8 cellular contexts compared by ENCODE assay signal in the genomic region with DNA sequence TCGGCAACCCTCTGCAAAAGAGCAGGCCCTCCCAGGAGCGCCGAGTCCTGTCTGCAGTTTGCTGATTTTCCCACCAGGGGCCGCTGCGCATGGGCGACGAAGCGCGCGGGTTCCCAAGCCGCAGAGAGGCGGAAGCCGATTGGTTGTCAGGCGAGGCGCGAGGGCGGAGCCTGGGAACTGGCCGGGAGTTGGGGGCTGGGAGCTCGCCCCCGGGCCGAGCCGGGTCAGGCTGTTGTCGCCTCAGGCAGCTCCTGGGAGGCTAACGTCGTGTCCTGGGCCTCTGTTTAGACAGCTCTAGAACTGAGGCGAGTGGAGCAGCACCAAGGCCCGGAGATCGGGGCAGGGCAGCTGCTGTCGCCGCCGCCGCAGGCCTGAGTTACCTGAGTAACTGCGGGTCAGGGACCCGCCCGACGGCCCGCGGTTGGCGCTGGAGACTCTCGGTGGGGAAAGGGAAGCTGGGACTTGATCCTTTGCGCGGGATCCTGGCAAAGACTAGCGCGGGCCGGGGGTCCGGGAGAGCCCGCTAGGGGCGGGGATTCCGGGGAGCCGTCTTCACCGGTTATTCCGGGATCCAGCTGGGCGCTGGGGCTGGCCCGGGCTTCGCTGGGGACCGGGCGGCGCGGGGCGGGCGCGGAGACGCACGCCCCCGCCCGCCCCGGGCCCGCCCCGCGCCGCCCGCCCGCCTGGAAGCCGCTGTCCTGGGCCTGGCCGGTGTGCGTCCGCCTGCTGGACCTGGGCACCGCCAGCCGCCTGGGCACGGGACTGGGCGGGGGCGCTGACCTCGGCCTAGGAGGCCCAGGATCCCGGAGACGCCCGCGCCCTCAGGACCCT. TPM values are rescaled to one million over a fixed set of nuclear protein-coding genes. Genes with fewer than 3 reads are reported as not detected.
DNase-seq lines count a peak whose midpoint lies in the region; TF ChIP-seq lines count a peak whose summit lies in the region.

A gene (plus strand): TSS at position 688 of the 831 bp plus-strand sequence. CDS start 607 bp downstream, outside the sequence.

- peak within 1 kb of the TSS; percentile 79 for H3K9ac ChIP-seq in MM.1S (ENCODE audit: low read length)

- DNase-seq in GM03348 (ENCODE audit: low spot score) (peak; percentile 98), HCEC 1CT (peak; percentile 89), MM.1S (peak; percentile 96), SJCRH30 (peak; percentile 94 to 96), foreskin melanocyte (peak; percentile 89), substantia nigra (lab: John Stamatoyannopoulos, UW) (peak; percentile 58 to 96 (median 89))
- DNase-seq in activated naive CD4-positive, alpha-beta T cell (lab: John Stamatoyannopoulos, UW) = peak; percentile 97 to 98 (median 98)

- H3K79me2 ChIP-seq in MM.1S (ENCODE audit: low read length) = peaks cover 47% of the 10 kb centered on the region

- no peaks in the 10 kb centered on the region for H3K36me3 ChIP-seq in MM.1S (replicated peaks; ENCODE audit: insufficient read depth, low read length)
- no peaks in the 10 kb centered on the region for H3K36me3 ChIP-seq in SJCRH30
- no peaks in the 10 kb centered on the region for H3K36me3 ChIP-seq in neutrophil

- H3F3A ChIP-seq in MM.1S (ENCODE audit: insufficient read depth, low read length) = peaks cover 60% of the 10 kb centered on the region

- TF ChIP-seq CTCF in MM.1S (IDR thresholded peaks at IDR 0.05; ENCODE audit: low read length) (peak; percentile 92), neutrophil (IDR thresholded peaks at IDR 0.05) (peak; percentile 99)

- peak within 1 kb of the TSS; percentile 77 for H2AFZ ChIP-seq in MM.1S (ENCODE audit: low read length)

- H3K4me1 ChIP-seq in MM.1S (ENCODE audit: low read length) (peaks cover 47% of the 10 kb centered on the region), SJCRH30 (peaks cover 8% of the 10 kb centered on the region), neutrophil (ENCODE audit: control insufficient read depth in 1 of 2, insufficient read depth in 1 of 2, low read depth in 1 of 2, low read length in 1 of 2) (peaks cover 55 to 59% of the 10 kb centered on the region in 2 experiments)

- peak within 1 kb of the TSS; percentile 90 for H3K4me2 ChIP-seq in MM.1S (ENCODE audit: low read depth, low read length)

- H3K27ac ChIP-seq in MM.1S (ENCODE audit: low read length) = peak within 1 kb of the TSS; percentile 97
- H3K27ac ChIP-seq in SJCRH30 = peak within 1 kb of the TSS; percentile 56
- peak within 1 kb of the TSS; percentile 98 for H3K27ac ChIP-seq in neutrophil
- peak within 1 kb of the TSS; percentile 88 for H3K27ac ChIP-seq in substantia nigra (ENCODE audit: low read depth, low read length, poor library complexity, severe bottlenecking)

- H3K27me3 ChIP-seq in MM.1S (replicated peaks; ENCODE audit: insufficient read depth, low read length) (no peaks in the 10 kb centered on the region), SJCRH30 (no peaks in the 10 kb centered on the region), neutrophil (no peaks in the 10 kb centered on the region)

- H3K9me2 ChIP-seq in MM.1S (replicated peaks; ENCODE audit: insufficient read depth, low read length) = no peaks in the 10 kb centered on the region

- no peaks in the 10 kb centered on the region for H4K20me1 ChIP-seq in MM.1S (ENCODE audit: insufficient read depth, low read length)

- peak within 1 kb of the TSS; percentile 84 for H3K4me3 ChIP-seq in MM.1S (ENCODE audit: low read length)
- H3K4me3 ChIP-seq in SJCRH30 = peak within 1 kb of the TSS; percentile 94
- H3K4me3 ChIP-seq in neutrophil (ENCODE audit: low read depth in 1 of 2, low read length in 1 of 2) = peak within 1 kb of the TSS; percentile 77 to 93

- no peaks in the 10 kb centered on the region for H3K9me3 ChIP-seq in MM.1S (replicated peaks; ENCODE audit: insufficient read depth, low read length)
- no peaks in the 10 kb centered on the region for H3K9me3 ChIP-seq in SJCRH30 (replicated peaks)
- no peaks in the 10 kb centered on the region for H3K9me3 ChIP-seq in neutrophil

RNA-seq across cellular contexts. Expression of the gene that starts here (rescaled TPM):
- total RNA-seq in SJCRH30 (2014; rRNA removed; shearing (Covaris generic)) = 12.9 and 14.7 TPM in 2 replicates

Comparison
In these comparisons a context has a peak if more than half of its experiments do, and no peak if none do; other contexts are left out.
1. Peak in every context shown above with its lines: DNase-seq, H3K4me3 ChIP-seq and H3K27ac ChIP-seq.